1 cellular context compared by ENCODE assay signal in genomic region chr17:4806770-4807533, GRCh38.
TF ChIP-seq lines count a peak whose summit lies in the region.

Gene PLD2 (plus strand): TSS chr17:4807152. CDS start chr17:4807773, 621 bp downstream.

TF ChIP-seq in HEK293, 187 proteins besides CTCF, POLR2A, EP300 and RAD21 (continued from another document and continues in another):
- TF ChIP-seq HIC1 (tag by site-specific recombination; IDR thresholded peaks at IDR 0.05), result no peak
- no peak for TF ChIP-seq HOXC10 (CRISPR knock-in tag; IDR thresholded peaks at IDR 0.05)
- no peak for TF ChIP-seq ZNF580 (tag by site-specific recombination; IDR thresholded peaks at IDR 0.05)
- no peak for TF ChIP-seq ZNF544 (tag by site-specific recombination; IDR thresholded peaks at IDR 0.05)
- TF ChIP-seq MYNN (tag by site-specific recombination; IDR thresholded peaks at IDR 0.05; ENCODE audit: borderline replicate concordance), result no peak
- TF ChIP-seq ZNF473 (tag by site-specific recombination; IDR thresholded peaks at IDR 0.05), result no peak
- no peak for TF ChIP-seq ZNF514 (tag by site-specific recombination; IDR thresholded peaks at IDR 0.05)
- TF ChIP-seq ZNF658 (tag by site-specific recombination; IDR thresholded peaks at IDR 0.05), result no peak
- no peak for TF ChIP-seq ZNF211 (tag by site-specific recombination; IDR thresholded peaks at IDR 0.05; ENCODE audit: low read depth)
- no peak for TF ChIP-seq ZNF274 (IDR thresholded peaks at IDR 0.05; ENCODE audit: low read length)
- no peak for TF ChIP-seq ZNF274 (tag by site-specific recombination; IDR thresholded peaks at IDR 0.05; ENCODE audit: borderline replicate concordance)
- TF ChIP-seq ZNF24 (tag by site-specific recombination; IDR thresholded peaks at IDR 0.05), result no peak
- TF ChIP-seq ZNF560 (tag by site-specific recombination; IDR thresholded peaks at IDR 0.05; ENCODE audit: borderline replicate concordance), result no peak
- no peak for TF ChIP-seq ZNF10 (tag by site-specific recombination; IDR thresholded peaks at IDR 0.05)
- no peak for TF ChIP-seq ZNF776 (tag by site-specific recombination; IDR thresholded peaks at IDR 0.05; ENCODE audit: borderline replicate concordance)
- no peak for TF ChIP-seq AEBP2 (tag by site-specific recombination; IDR thresholded peaks at IDR 0.05; ENCODE audit: borderline replicate concordance)
- no peak for TF ChIP-seq ZNF426 (tag by site-specific recombination; IDR thresholded peaks at IDR 0.05)
- no peak for TF ChIP-seq ZNF280C (tag by site-specific recombination; IDR thresholded peaks at IDR 0.05)
- TF ChIP-seq BCL6B (tag by site-specific recombination; IDR thresholded peaks at IDR 0.05), result no peak
- peak; percentile 50 for TF ChIP-seq ZBTB20 (tag by site-specific recombination; IDR thresholded peaks at IDR 0.05)
- TF ChIP-seq ZNF341 (tag by site-specific recombination; IDR thresholded peaks at IDR 0.05; ENCODE audit: low read depth), result no peak
- no peak for TF ChIP-seq ZNF184 (tag by site-specific recombination; IDR thresholded peaks at IDR 0.05)
- no peak for TF ChIP-seq ZSCAN5A (tag by site-specific recombination; IDR thresholded peaks at IDR 0.05)
- TF ChIP-seq PATZ1 (tag by site-specific recombination; IDR thresholded peaks at IDR 0.05), result peak; percentile 57; the same call in 1 of the 2 replicates
- no peak for TF ChIP-seq ZNF677 (tag by site-specific recombination; IDR thresholded peaks at IDR 0.05)
- TF ChIP-seq ZNF175 (tag by site-specific recombination; IDR thresholded peaks at IDR 0.05), result no peak
- TF ChIP-seq ZNF202 (tag by site-specific recombination; IDR thresholded peaks at IDR 0.05; ENCODE audit: borderline replicate concordance), result no peak
- no peak for TF ChIP-seq ZNF561 (tag by site-specific recombination; IDR thresholded peaks at IDR 0.05; ENCODE audit: borderline replicate concordance)
- TF ChIP-seq ZNF157 (tag by site-specific recombination; IDR thresholded peaks at IDR 0.05), result no peak
- TF ChIP-seq ZNF521 (tag by site-specific recombination; IDR thresholded peaks at IDR 0.05), result no peak
- TF ChIP-seq ZEB2 (tag by site-specific recombination; IDR thresholded peaks at IDR 0.05), result 0 out of 2 replicates have a peak, but pooled peaks have one; percentile 32
- no peak for TF ChIP-seq PRDM1 (tag by site-specific recombination; IDR thresholded peaks at IDR 0.05)
- no peak for TF ChIP-seq ZBTB6 (tag by site-specific recombination; IDR thresholded peaks at IDR 0.05)
- no peak for TF ChIP-seq ZNF529 (tag by site-specific recombination; IDR thresholded peaks at IDR 0.05; ENCODE audit: insufficient replicate concordance)
- no peak for TF ChIP-seq ZNF843 (tag by site-specific recombination; IDR thresholded peaks at IDR 0.05)
- no peak for TF ChIP-seq PBX3 (CRISPR knock-in tag; IDR thresholded peaks at IDR 0.05)
- TF ChIP-seq KLF17 (tag by site-specific recombination; IDR thresholded peaks at IDR 0.05), result no peak
- 0 out of 2 replicates have a peak, but pooled peaks have one; percentile 10 for TF ChIP-seq IKZF3 (tag by site-specific recombination; IDR thresholded peaks at IDR 0.05)
- TF ChIP-seq ZNF221 (tag by site-specific recombination; IDR thresholded peaks at IDR 0.05; ENCODE audit: borderline replicate concordance), result no peak
- no peak for TF ChIP-seq KLF8 (tag by site-specific recombination; IDR thresholded peaks at IDR 0.05)
- TF ChIP-seq ZNF571 (tag by site-specific recombination; IDR thresholded peaks at IDR 0.05), result no peak
- TF ChIP-seq ZNF19 (tag by site-specific recombination; IDR thresholded peaks at IDR 0.05; ENCODE audit: low read depth), result no peak
- no peak for TF ChIP-seq ZBTB11 (tag by site-specific recombination; conservative IDR thresholded peaks at IDR 0.05; ENCODE audit: low read depth)
- no peak for TF ChIP-seq ZSCAN16 (tag by site-specific recombination; IDR thresholded peaks at IDR 0.05)
- TF ChIP-seq ZNF76 (tag by site-specific recombination; IDR thresholded peaks at IDR 0.05; ENCODE audit: borderline replicate concordance, low read depth), result no peak
- no peak for TF ChIP-seq GLI2 (tag by site-specific recombination; IDR thresholded peaks at IDR 0.05; ENCODE audit: borderline replicate concordance, low read depth)
